ENCODE assay signal across 8 cellular contexts in the genomic region with DNA sequence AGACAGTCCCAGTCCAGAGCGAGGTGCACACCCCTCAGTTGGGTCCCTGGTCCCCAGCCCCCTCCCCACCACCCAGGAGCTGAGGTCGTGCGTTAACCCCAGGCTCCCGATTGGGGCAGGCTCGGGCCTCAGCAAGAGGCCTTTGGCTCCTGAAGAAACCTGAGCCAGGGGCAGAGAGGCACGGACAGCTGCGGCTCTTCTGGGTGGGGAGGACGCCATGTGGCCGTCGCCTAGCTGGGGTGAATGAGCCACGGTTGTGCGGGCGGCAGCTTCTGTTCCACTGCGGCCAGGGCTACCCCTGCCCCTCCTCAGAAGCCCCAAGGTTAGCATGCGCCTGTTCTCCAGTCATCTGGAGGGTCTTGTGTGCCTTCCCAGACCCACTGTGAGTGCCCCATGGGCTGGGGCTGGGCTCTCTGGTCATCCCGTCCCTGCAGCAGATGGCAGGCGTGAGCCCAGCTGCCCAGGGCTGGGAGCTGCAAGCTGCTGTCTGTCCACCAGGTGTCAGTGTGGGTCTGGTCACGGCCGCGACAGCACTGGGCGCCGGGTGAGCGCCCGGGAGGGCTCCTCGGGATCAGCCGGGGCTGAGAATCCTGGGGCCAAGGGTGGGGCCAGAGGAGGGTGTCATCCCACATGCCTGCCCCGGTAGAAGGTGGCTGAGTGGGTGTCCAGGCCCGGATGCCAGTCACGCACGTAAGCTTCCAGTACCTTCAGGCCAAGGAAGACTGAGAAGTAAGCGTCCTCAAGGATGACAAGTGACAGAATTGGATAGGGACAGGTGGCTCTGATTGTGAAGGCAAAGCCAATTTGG. TPM values are rescaled to one million over a fixed set of nuclear protein-coding genes. Genes with fewer than 3 reads are reported as not detected.
DNase-seq lines count a peak whose midpoint lies in the region; ATAC-seq and TF ChIP-seq lines count a peak whose summit lies in the region.

No MANE protein-coding gene starts in this region.

- H3K4me3 ChIP-seq in fibroblast of pulmonary artery (replicated peaks; ENCODE audit: low read depth, low read length): no peak overlapping the region
- no peak overlapping the region for H3K4me3 ChIP-seq in neuronal stem cell (ENCODE audit: low read length in 2 of 2)
- H3K4me3 ChIP-seq in testis: no peak overlapping the region

- H3K27me3 ChIP-seq in neuronal stem cell (ENCODE audit: control insufficient read depth in 3 of 3, insufficient read depth in 3 of 3, low read depth in 1 of 3, low read length in 3 of 3): peaks cover 0 to 64% (median 0%) of the 10 kb centered on the region in 3 experiments
- H3K27me3 ChIP-seq in testis: no peaks in the 10 kb centered on the region

- no peak overlapping the region for H2BK120ac ChIP-seq in neuronal stem cell (ENCODE audit: low read depth, low read length)

- H3K4me2 ChIP-seq in neuronal stem cell (ENCODE audit: insufficient read depth, low read length, poor library complexity, severe bottlenecking): no peak overlapping the region

- H3K36me3 ChIP-seq in neuronal stem cell (replicated peaks in 1 of 2; ENCODE audit: control insufficient read depth in 2 of 2, insufficient read depth in 2 of 2, low read length in 2 of 2): no peaks in the 10 kb centered on the region
- no peaks in the 10 kb centered on the region for H3K36me3 ChIP-seq in testis (ENCODE audit: low read depth, missing control alignments)

- intact Hi-C loops in testis (cut with DNase I; ENCODE audit: low total_unique reads): loop anchor here (5.0 kb wide), 1 partner anchor 128 kb away; no protein-coding TSS in a partner anchor

- H3K9me3 ChIP-seq in neuronal stem cell (replicated peaks in 1 of 2; ENCODE audit: control insufficient read depth in 2 of 2, insufficient read depth in 1 of 2, low read depth in 1 of 2, low read length in 2 of 2): no peaks in the 10 kb centered on the region
- H3K9me3 ChIP-seq in testis: no peaks in the 10 kb centered on the region

- no peak overlapping the region for H3K9ac ChIP-seq in neuronal stem cell (ENCODE audit: low read depth, low read length, poor library complexity)

- H2BK5ac ChIP-seq in neuronal stem cell (ENCODE audit: low read length): peak overlapping the region; percentile 53

- no peak overlapping the region for H2BK15ac ChIP-seq in neuronal stem cell (ENCODE audit: low read length)

- peak; percentile 85 for TF ChIP-seq CTCF in fibroblast of pulmonary artery (IDR thresholded peaks at IDR 0.05; ENCODE audit: low read length, missing control alignments)
- TF ChIP-seq CTCF in testis (IDR thresholded peaks at IDR 0.05): peak; percentile 50 to 72 (median 61)

- no peak overlapping the region for H4K91ac ChIP-seq in neuronal stem cell (ENCODE audit: low read depth, low read length, poor library complexity)

- H3K4me3 Mint-ChIP-seq in activated T-cell treated with anti-CD3 and anti-CD28 coated beads, Interleukin-2, amount 50 U/mL, for 4 hours: no peak overlapping the region

- ATAC-seq in HG03025 (IDR thresholded peaks at IDR 0.05; ENCODE audit: low FRiP score, unreplicated experiment): peak; percentile 51
- ATAC-seq in activated T-cell treated with anti-CD3 and anti-CD28 coated beads, Interleukin-2, amount 50 U/mL, for 4 hours: peak; percentile 83 to 89

- H4K8ac ChIP-seq in neuronal stem cell (ENCODE audit: low read depth, low read length): no peak overlapping the region

- H2AK5ac ChIP-seq in neuronal stem cell (ENCODE audit: low read depth, low read length): no peak overlapping the region

- H3K4me1 ChIP-seq in neuronal stem cell (ENCODE audit: control insufficient read depth in 2 of 2, insufficient read depth in 1 of 2, low read depth in 1 of 2, low read length in 2 of 2) (no peaks in the 10 kb centered on the region), testis (no peaks in the 10 kb centered on the region)

- H2BK12ac ChIP-seq in neuronal stem cell (ENCODE audit: low read length): no peak overlapping the region

- TF ChIP-seq POLR2A in testis (IDR thresholded peaks at IDR 0.05): no peak

- H3K18ac ChIP-seq in neuronal stem cell (ENCODE audit: low read length): no peak overlapping the region

- H3K36me3 Mint-ChIP-seq in activated T-cell treated with anti-CD3 and anti-CD28 coated beads, Interleukin-2, amount 50 U/mL, for 4 hours (ENCODE audit: insufficient read depth): no peaks in the 10 kb centered on the region

- H3K14ac ChIP-seq in neuronal stem cell (ENCODE audit: low read length): no peak overlapping the region

- H3K27me3 Mint-ChIP-seq in activated T-cell treated with anti-CD3 and anti-CD28 coated beads, Interleukin-2, amount 50 U/mL, for 4 hours (ENCODE audit: low read depth): no peaks in the 10 kb centered on the region

- H3K27ac ChIP-seq in neuronal stem cell (replicated peaks; ENCODE audit: low read length) (no peak overlapping the region), testis (no peak overlapping the region)

- no peak overlapping the region for H3K4ac ChIP-seq in neuronal stem cell (ENCODE audit: low read length)

- no peaks in the 10 kb centered on the region for H3K79me1 ChIP-seq in neuronal stem cell (ENCODE audit: low read depth, low read length)

- H3K4me1 Mint-ChIP-seq in activated T-cell treated with anti-CD3 and anti-CD28 coated beads, Interleukin-2, amount 50 U/mL, for 4 hours (ENCODE audit: low read depth): no peaks in the 10 kb centered on the region

- H3K23ac ChIP-seq in neuronal stem cell (ENCODE audit: low read depth, low read length, poor library complexity): no peak overlapping the region

- H2AFZ ChIP-seq in neuronal stem cell (ENCODE audit: low read length): peak overlapping the region; percentile 21

- WGBS in neuronal stem cell (ENCODE audit: extremely low coverage in 2 of 2, insufficient read length in 2 of 2, insufficient replicate concordance in 1 of 2), 2 donors: no CpG with 5 or more reads among the region's 31 CpGs
- 65 to 80% methylated on average over 5 to 10 of the region's 31 CpGs for WGBS in testis, 2 donors

- no peaks in the 10 kb centered on the region for H3K9me3 Mint-ChIP-seq in activated T-cell treated with anti-CD3 and anti-CD28 coated beads, Interleukin-2, amount 50 U/mL, for 4 hours

- peak; percentile 18 to 26 for DNase-seq in NCI-H2081 (lab: John Stamatoyannopoulos, UW)
- DNase-seq in NCI-H2081 treated with DMSO at 0.1 percent for 48 hours (lab: John Stamatoyannopoulos, UW): no peak
- DNase-seq in OCI-M1 (lab: John Stamatoyannopoulos, UW): peak; percentile 74
- DNase-seq in activated T-cell treated with anti-CD3 and anti-CD28 coated beads, Interleukin-2, amount 50 U/mL, for 4 hours: peak; percentile 54
- DNase-seq in fibroblast of pulmonary artery (ENCODE audit: low read depth): peak; percentile 67
- peak; percentile 45 for DNase-seq in neuronal stem cell (ENCODE audit: low spot score)
- DNase-seq in testis: peak; percentile 67

RNA-seq across cellular contexts. Expression of gene ATP2B3, which starts 21.9 kb away (rescaled TPM):
- total RNA-seq in activated T-cell treated with anti-CD3 and anti-CD28 coated beads, Interleukin-2, amount 50 U/mL, for 4 hours: under 1 TPM in 1 of 3 donors, not detected in 2; 0.05 TPM
- polyA plus RNA-seq in neuronal stem cell (2013, experiment 1 of 2): 0.49 TPM
- polyA plus RNA-seq in neuronal stem cell (2013, experiment 2 of 2): 0.48 TPM
- total RNA-seq in testis: 1 to 10 TPM in 1 of 2 donors, under 1 TPM in 1; 0.16 to 1.2 TPM
- polyA plus RNA-seq in testis (ENCODE audit: insufficient read depth, low read depth, low replicate concordance): 0.73 TPM

RNA-seq across cellular contexts. Expression of gene BGN, which starts 44.6 kb away (rescaled TPM):
- total RNA-seq in activated T-cell treated with anti-CD3 and anti-CD28 coated beads, Interleukin-2, amount 50 U/mL, for 4 hours: under 1 TPM; 0.13 to 0.30 (median 0.16) TPM
- polyA plus RNA-seq in neuronal stem cell (2013, experiment 1 of 2): 3.8 TPM
- polyA plus RNA-seq in neuronal stem cell (2013, experiment 2 of 2): 4.3 TPM
- total RNA-seq in testis: 10 to 100 TPM; 42.3 to 76.5 TPM
- polyA plus RNA-seq in testis (ENCODE audit: insufficient read depth, low read depth, low replicate concordance): 174 TPM

RNA-seq across cellular contexts. Expression of gene CCNQ, which starts 59.6 kb away (rescaled TPM):
- 10 to 100 TPM; 38.6 to 46.9 (median 39.1) TPM for total RNA-seq in activated T-cell treated with anti-CD3 and anti-CD28 coated beads, Interleukin-2, amount 50 U/mL, for 4 hours
- 24.9 TPM for polyA plus RNA-seq in neuronal stem cell (2013, experiment 1 of 2)
- polyA plus RNA-seq in neuronal stem cell (2013, experiment 2 of 2): 25.1 TPM
- total RNA-seq in testis: 10 to 100 TPM; 26.9 to 27.6 TPM
- polyA plus RNA-seq in testis (ENCODE audit: insufficient read depth, low read depth, low replicate concordance): 19.6 TPM

Comparison
In these comparisons a context has a peak if more than half of its experiments do, and no peak if none do; other contexts are left out.
1. RNA of gene BGN, which starts 44.6 kb away (total RNA-seq): 42.3 to 76.5 TPM in testis; 0.13 to 0.30 TPM in activated T-cell treated with anti-CD3 and anti-CD28 coated beads, Interleukin-2, amount 50 U/mL, for 4 hours; every median in the first group is over 10 times any median in the second.